Comparison of ENCODE assay signal across 8 cellular contexts in the genomic region with DNA sequence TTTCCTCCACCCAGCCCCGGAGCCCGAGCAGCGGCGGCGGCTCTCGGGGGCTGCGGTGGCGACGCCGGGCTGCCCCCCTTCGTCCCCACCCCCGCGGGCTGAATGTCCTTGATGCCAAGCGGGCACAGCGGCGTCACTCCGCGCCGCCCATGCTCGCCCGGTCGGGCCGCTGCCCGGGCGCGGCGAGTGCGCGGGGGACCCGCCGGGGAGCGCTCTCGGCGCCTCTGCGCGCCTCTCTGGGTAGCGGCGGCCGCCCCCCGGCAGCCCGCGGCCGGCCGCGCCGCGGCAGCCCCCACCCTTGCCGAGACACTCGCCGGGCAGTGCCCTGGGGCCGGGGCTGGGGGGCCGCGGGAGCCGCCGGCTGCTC. TPM values are rescaled to one million over a fixed set of nuclear protein-coding genes. Genes with fewer than 3 reads are reported as not detected.
DNase-seq lines count a peak whose midpoint lies in the region; ATAC-seq and TF ChIP-seq lines count a peak whose summit lies in the region.

No MANE protein-coding gene starts in this region.

- no peak overlapping the region for H3K9ac ChIP-seq in IMR-90 (ENCODE audit: low read depth, low read length)

- H3K4me1 ChIP-seq in ACC112 (ENCODE audit: control insufficient read depth, insufficient read depth, low read length, unreplicated experiment): no peaks in the 10 kb centered on the region
- 0 out of 2 replicates have a peak, but pooled peaks cover 2% of the 10 kb centered on the region for H3K4me1 ChIP-seq in IMR-90 (ENCODE audit: control insufficient read depth, insufficient read depth, low read length)

- H3K9me3 Mint-ChIP-seq in neural crest cell: no peaks in the 10 kb centered on the region

- H3K14ac ChIP-seq in IMR-90 (replicated peaks; ENCODE audit: low read depth, low read length): no peak overlapping the region

- no peaks in the 10 kb centered on the region for H3K36me3 Mint-ChIP-seq in neural crest cell (ENCODE audit: low read depth)

- H2BK5ac ChIP-seq in IMR-90 (ENCODE audit: low read depth, low read length, poor library complexity, severe bottlenecking): no peak overlapping the region

- POLR2A ChIA-PET in IMR-90 (lab: Charles Lee; ENCODE audit: unreplicated experiment): no interaction called here

- no peak overlapping the region for H3K4ac ChIP-seq in IMR-90 (ENCODE audit: low read depth, low read length)

- no peak overlapping the region for H3K18ac ChIP-seq in IMR-90 (ENCODE audit: low read depth, low read length)

- TF ChIP-seq CTCF in IMR-90 (conservative IDR thresholded peaks at IDR 0.05; ENCODE audit: low read depth, low read length) (no peak), fibroblast of pulmonary artery (IDR thresholded peaks at IDR 0.05; ENCODE audit: low read length, missing control alignments) (no peak), neural crest cell (conservative IDR thresholded peaks at IDR 0.05) (no peak)

- no peaks in the 10 kb centered on the region for H3K9me1 ChIP-seq in IMR-90 (ENCODE audit: insufficient read depth, low read length)

- no peak overlapping the region for H2BK120ac ChIP-seq in IMR-90 (ENCODE audit: low read depth, low read length)

- no peak overlapping the region for H2AK9ac ChIP-seq in IMR-90 (replicated peaks; ENCODE audit: low read depth, low read length, poor library complexity)

- no peak overlapping the region for H3K27ac Mint-ChIP-seq in neural crest cell (ENCODE audit: unreplicated experiment)

- H3K4me2 ChIP-seq in IMR-90 (ENCODE audit: low read depth, low read length): peak overlapping the region; percentile 48; the same call in 1 of the 2 replicates

- no peaks in the 10 kb centered on the region for H4K20me1 ChIP-seq in IMR-90 (ENCODE audit: insufficient read depth, low read length)

- H4K8ac ChIP-seq in IMR-90 (ENCODE audit: low read depth in 2 of 2, low read length in 2 of 2): no peak overlapping the region

- CTCF ChIA-PET in IMR-90 (lab: Yijun Ruan, JAX): interaction anchor here (0.7 kb wide), 1 partner anchor 56 kb away, joined by 3 read pairs; no protein-coding TSS in a partner anchor

- H3K27me3 ChIP-seq in ACC112 (ENCODE audit: insufficient read depth, low read length) (peaks cover 76% of the 10 kb centered on the region), IMR-90 (ENCODE audit: control insufficient read depth, insufficient read depth, low read length) (peaks cover 54% of the 10 kb centered on the region)

- in situ Hi-C loops in IMR-90 (cut with MboI; ENCODE audit: low sequenced_read_pairs): loop anchor here (10.0 to 25.0 kb wide), 2 partner anchors 252 to 614 kb away; no protein-coding TSS in a partner anchor

- no TSS peak for BruUV-seq in IMR-90 (replicated peaks; lab: Mats Ljungman, UMichigan)

- peak; percentile 21 for ATAC-seq in IMR-90 (ENCODE audit: low read depth)
- ATAC-seq in GM18498 (IDR thresholded peaks at IDR 0.05; ENCODE audit: unreplicated experiment): no peak
- ATAC-seq in HG03139 (IDR thresholded peaks at IDR 0.05; ENCODE audit: unreplicated experiment): no peak

- dilution Hi-C loops in IMR-90 (cut with HindIII; ENCODE audit: low sequenced_read_pairs, unreplicated experiment): no loop called here

- H2AFZ ChIP-seq in ACC112 (ENCODE audit: low read length, unreplicated experiment) (no peak overlapping the region), IMR-90 (replicated peaks; ENCODE audit: low read length, poor library complexity) (peak overlapping the region; percentile 72)

- intact Hi-C loops in IMR-90 (cut with micrococcal nuclease): no loop called here

- no peaks in the 10 kb centered on the region for H3K36me3 ChIP-seq in ACC112 (ENCODE audit: insufficient read depth, low read length)
- H3K36me3 ChIP-seq in IMR-90 (ENCODE audit: control insufficient read depth, insufficient read depth, low read length): no peaks in the 10 kb centered on the region

- peak overlapping the region; percentile 91 for H3K4me3 Mint-ChIP-seq in neural crest cell

- whole genome bisulfite sequencing in IMR-90 (ENCODE audit: extremely low coverage in 2 of 2, insufficient read length in 1 of 2), 2 experiments: 0% methylated on average over 5 of the region's 55 CpGs; no CpG with 5 or more reads in 1 of the 2 experiments

- TF ChIP-seq POLR2A in IMR-90 (IDR thresholded peaks at IDR 0.05; ENCODE audit: low read depth, low read length): no peak

- H2AK5ac ChIP-seq in IMR-90 (ENCODE audit: low read depth, low read length): no peak overlapping the region

- H2BK15ac ChIP-seq in IMR-90 (ENCODE audit: low read depth, low read length): no peak overlapping the region

- no peaks in the 10 kb centered on the region for H3K79me2 ChIP-seq in ACC112 (ENCODE audit: control insufficient read depth, insufficient read depth, low read length, unreplicated experiment)

- no peak overlapping the region for H3K27ac ChIP-seq in ACC112 (ENCODE audit: low read depth, low read length)
- no peak overlapping the region for H3K27ac ChIP-seq in IMR-90 (ENCODE audit: insufficient read depth, low read length)

- H3K23ac ChIP-seq in IMR-90 (ENCODE audit: low read depth, low read length): no peak overlapping the region

- H3K4me1 Mint-ChIP-seq in neural crest cell: peaks cover 46% of the 10 kb centered on the region

- H3K56ac ChIP-seq in IMR-90 (ENCODE audit: extremely low read depth, insufficient read depth, low read length): no peak overlapping the region

- no peaks in the 10 kb centered on the region for H3K9me3 ChIP-seq in IMR-90 (ENCODE audit: control insufficient read depth, insufficient read depth, low read length)

- no peak overlapping the region for H2BK20ac ChIP-seq in IMR-90 (ENCODE audit: low read depth, low read length)

- no peak for TF ChIP-seq RAD21 in IMR-90 (IDR thresholded peaks at IDR 0.05; ENCODE audit: low read length)

- no peak overlapping the region for H4K5ac ChIP-seq in IMR-90 (ENCODE audit: low read depth, low read length)

- DNase-seq in IMR-90 (no peak), fibroblast of pulmonary artery (ENCODE audit: low read depth) (no peak), neural crest cell (ENCODE audit: low read depth, low spot score) (no peak), NOMO-1 treated with dmso at 0.1 percent for 144 hours (lab: John Stamatoyannopoulos, UW; ENCODE audit: unreplicated experiment) (no peak), AML-193 (lab: John Stamatoyannopoulos, UW) (no peak)

- H4K91ac ChIP-seq in IMR-90 (ENCODE audit: insufficient read depth, low read depth, low read length): no peak overlapping the region

- H3K79me1 ChIP-seq in IMR-90 (ENCODE audit: low read depth in 1 of 2, low read length in 2 of 2): no peaks in the 10 kb centered on the region

- H3K27me3 Mint-ChIP-seq in neural crest cell (ENCODE audit: low read depth): peaks cover 77% of the 10 kb centered on the region

- peak overlapping the region; percentile 54 for H3K4me3 ChIP-seq in ACC112 (ENCODE audit: low read depth, low read length)
- no peak overlapping the region; the same call in 1 of the 2 replicates for H3K4me3 ChIP-seq in IMR-90 (ENCODE audit: insufficient read depth, low read depth, low read length)
- H3K4me3 ChIP-seq in fibroblast of pulmonary artery (replicated peaks; ENCODE audit: low read depth, low read length): peak overlapping the region; percentile 57

TF ChIP-seq in IMR-90, 13 proteins besides CTCF, POLR2A, EP300 and RAD21:
- TF ChIP-seq SMC3 (IDR thresholded peaks at IDR 0.05; ENCODE audit: low read depth, low read length) (no peak), NFE2L2 (IDR thresholded peaks at IDR 0.05; ENCODE audit: low read depth, low read length) (no peak), BHLHE40 (IDR thresholded peaks at IDR 0.05; ENCODE audit: low read depth, low read length) (no peak), MXI1 (IDR thresholded peaks at IDR 0.05; ENCODE audit: borderline replicate concordance, low read depth, low read length) (no peak), CEBPB (IDR thresholded peaks at IDR 0.05; ENCODE audit: low read depth, low read length) (no peak), RCOR1 (IDR thresholded peaks at IDR 0.05; ENCODE audit: insufficient replicate concordance, low read length) (no peak), MAFK (IDR thresholded peaks at IDR 0.05; ENCODE audit: low read depth, low read length) (no peak), FOS (IDR thresholded peaks at IDR 0.05; ENCODE audit: low read depth, low read length) (no peak), CHD1 (IDR thresholded peaks at IDR 0.05; ENCODE audit: low read depth, low read length) (no peak), USF2 (IDR thresholded peaks at IDR 0.05; ENCODE audit: low read depth, low read length) (no peak), RFX5 (IDR thresholded peaks at IDR 0.05; ENCODE audit: low read depth, low read length) (no peak), MAZ (IDR thresholded peaks at IDR 0.05; ENCODE audit: borderline replicate concordance, low read depth, low read length) (no peak)
- TF ChIP-seq, protein P1, sequence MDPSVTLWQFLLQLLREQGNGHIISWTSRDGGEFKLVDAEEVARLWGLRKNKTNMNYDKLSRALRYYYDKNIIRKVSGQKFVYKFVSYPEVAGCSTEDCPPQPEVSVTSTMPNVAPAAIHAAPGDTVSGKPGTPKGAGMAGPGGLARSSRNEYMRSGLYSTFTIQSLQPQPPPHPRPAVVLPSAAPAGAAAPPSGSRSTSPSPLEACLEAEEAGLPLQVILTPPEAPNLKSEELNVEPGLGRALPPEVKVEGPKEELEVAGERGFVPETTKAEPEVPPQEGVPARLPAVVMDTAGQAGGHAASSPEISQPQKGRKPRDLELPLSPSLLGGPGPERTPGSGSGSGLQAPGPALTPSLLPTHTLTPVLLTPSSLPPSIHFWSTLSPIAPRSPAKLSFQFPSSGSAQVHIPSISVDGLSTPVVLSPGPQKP (IDR thresholded peaks at IDR 0.05; ENCODE audit: borderline replicate concordance, low read depth, low read length): no peak

RNA-seq across cellular contexts. Expression of gene PLXNA4, which starts 0.4 kb away (rescaled TPM):
- under 0.01 TPM in 2 replicates for total RNA-seq in IMR-90 (2012; rRNA removed)
- polyA plus RNA-seq in IMR-90 (2012; rRNA removed): under 0.01 and 0.01 TPM in 2 replicates
- polyA plus RNA-seq in IMR-90 (2012; cell fraction: cytosol; rRNA removed): under 0.01 TPM in 1 of 2 replicates, not detected in the other
- polyA plus RNA-seq in IMR-90 (2012; cell fraction: nucleus; rRNA removed; ENCODE audit: low replicate concordance): under 0.01 and 0.01 TPM in 2 replicates
- 21.7 and 22.9 TPM in 2 replicates for total RNA-seq in neural crest cell

Comparison
In these comparisons a context has a peak if more than half of its experiments do, and no peak if none do; other contexts are left out.
1. RNA of gene PLXNA4, which starts 0.4 kb away (total RNA-seq): 21.7 to 22.9 TPM in neural crest cell; under 0.01 TPM in IMR-90; every median in the first group is over 10 times any median in the second.